In the genomic region with DNA sequence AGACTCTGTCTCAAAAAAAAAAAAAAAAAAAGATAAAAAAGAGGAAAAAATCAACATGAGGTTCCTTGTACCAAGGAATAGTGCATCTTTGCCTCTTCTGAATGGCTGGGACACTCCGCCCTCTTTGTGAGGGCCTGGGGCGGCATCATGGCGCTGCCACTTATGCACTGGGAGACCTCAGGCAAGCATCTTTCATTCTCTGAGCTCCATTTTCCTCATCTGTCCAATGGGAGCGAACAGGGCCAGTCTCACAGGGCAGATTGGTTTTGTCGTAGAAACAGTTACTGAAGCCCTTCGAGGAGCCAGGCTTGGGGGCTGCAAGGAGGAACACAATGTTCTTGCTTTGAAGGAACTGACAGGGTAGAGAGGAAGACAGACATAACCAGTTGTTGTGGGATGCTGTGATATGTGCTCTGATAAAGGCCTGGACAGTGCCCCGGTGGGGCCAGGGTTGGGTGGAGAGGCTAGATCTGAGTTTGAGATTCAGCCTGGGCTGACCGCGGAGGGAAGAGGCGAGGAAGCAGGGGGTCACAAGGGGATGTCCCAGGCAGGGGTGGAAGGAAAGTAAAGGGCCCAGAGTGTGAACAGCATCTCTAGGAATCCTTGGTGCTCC, we compare ENCODE assay signal across 13 cellular contexts. TPM values are rescaled to one million over a fixed set of nuclear protein-coding genes. Genes with fewer than 3 reads are reported as not detected.
A peak's percentile ranks its signal among the peaks of the same experiment; 100 is the strongest.
DNase-seq lines count a peak whose midpoint lies in the region; ATAC-seq, FAIRE-seq and TF ChIP-seq lines count a peak whose summit lies in the region.
"Had no signal": no experiment of that assay in that cellular context is flagged by ENCODE, and none has a peak within 500 bp of the region (broad histone marks: within the 10 kb centered on the region; RNA-seq: fewer than 3 reads in every experiment).

No MANE protein-coding gene starts in this region.

- H3K27me3 ChIP-seq in K562 (ENCODE audit: control insufficient read depth in 2 of 2, insufficient read depth in 2 of 2, low read length in 2 of 2): no peaks in the 10 kb centered on the region
- H3K27me3 ChIP-seq in H7 (ENCODE audit: control insufficient read depth, insufficient read depth, low read length): no peaks in the 10 kb centered on the region
- no peaks in the 10 kb centered on the region for H3K27me3 ChIP-seq in sigmoid colon

- H3K9me3 ChIP-seq in K562 (replicated peaks; ENCODE audit: control insufficient read depth, insufficient read depth, low read depth, low read length) (no peaks in the 10 kb centered on the region), sigmoid colon (no peaks in the 10 kb centered on the region)

- peak overlapping the region; percentile 22; the same call in 1 of the 2 replicates for H2AFZ ChIP-seq in K562 (ENCODE audit: low read depth, low read length)

- POLR2A ChIA-PET in K562 (lab: Yijun Ruan, JAX): interaction anchor here (0.6 to 2.4 kb wide), 3 partner anchors 9 to 44 kb away, joined by 3 to 7 read pairs (median 4); no protein-coding TSS in a partner anchor

- H3K36me3 Mint-ChIP-seq in nephron progenitor cell (ENCODE audit: low read depth): no peaks in the 10 kb centered on the region

- H3K27ac Mint-ChIP-seq in stimulated activated naive CD8-positive, alpha-beta T cell treated with anti-CD3 and anti-CD28 coated beads, Interleukin-15, amount 100 ng/mL, for 72 hours: peak overlapping the region in 1 of 2 donors; percentile 45
- H3K27ac Mint-ChIP-seq in nephron progenitor cell: peak overlapping the region; percentile 61

- peak overlapping the region in 1 of 2 experiments; percentile 75; a peak in 1 of 4 replicates for H3K9ac ChIP-seq in K562 (ENCODE audit: insufficient read depth in 1 of 2, low read depth in 2 of 2, low read length in 2 of 2)

- 43% methylated on average over 9 of the region's 10 CpGs for WGBS in K562 (ENCODE audit: insufficient coverage, low coverage, missing lambda C conversion rate)
- 85 to 95% methylated on average over 10 of the region's 10 CpGs for WGBS in sigmoid colon, 2 donors

- H3K4me1 Mint-ChIP-seq in stimulated activated naive CD8-positive, alpha-beta T cell treated with anti-CD3 and anti-CD28 coated beads, Interleukin-15, amount 100 ng/mL, for 72 hours: peaks cover 41% of the 10 kb centered on the region
- H3K4me1 Mint-ChIP-seq in nephron progenitor cell: peaks cover 37% of the 10 kb centered on the region

- no peaks in the 10 kb centered on the region for H4K20me1 ChIP-seq in K562 (replicated peaks; ENCODE audit: control insufficient read depth, insufficient read depth, low read length)

- intact Hi-C loops in K562 (cut with micrococcal nuclease) (no loop called here), sigmoid colon (cut with DNase I) (no loop called here)

- H3K4me3 ChIP-seq in K562 (no peak overlapping the region), H7 (ENCODE audit: insufficient read depth, low read depth, low read length) (no peak overlapping the region), sigmoid colon (no peak overlapping the region)

- CTCF ChIA-PET in K562 (lab: Yijun Ruan, JAX; ENCODE audit: low intra/inter-chr PET ratio): no interaction called here

- TF ChIP-seq RAD21 in K562 (CRISPR knock-in tag; conservative IDR thresholded peaks at IDR 0.05 in 1 of 2, IDR thresholded peaks at IDR 0.05 in 1 of 2): 0 out of 4 replicates have a peak, but pooled peaks of 1 of the 2 experiments have one; percentile 13

- TF ChIP-seq POLR2A in K562 (conservative IDR thresholded peaks at IDR 0.05) (no peak), sigmoid colon (IDR thresholded peaks at IDR 0.05) (no peak)

- H3K4me3 Mint-ChIP-seq in stimulated activated naive CD8-positive, alpha-beta T cell treated with anti-CD3 and anti-CD28 coated beads, Interleukin-15, amount 100 ng/mL, for 72 hours: peak overlapping the region in 1 of 2 donors; percentile 13
- H3K4me3 Mint-ChIP-seq in nephron progenitor cell: no peak overlapping the region

- in situ Hi-C loops in K562 (cut with MboI): no loop called here

- H3K4me1 ChIP-seq in K562 (replicated peaks in 1 of 2; ENCODE audit: control insufficient read depth in 2 of 2, insufficient read depth in 2 of 2, low read length in 2 of 2) (peaks cover 26 to 32% of the 10 kb centered on the region in 2 experiments), sigmoid colon (peaks cover 0 to 14% (median 13%) of the 10 kb centered on the region in 4 donors)

- no peaks in the 10 kb centered on the region for H3K79me2 ChIP-seq in K562 (ENCODE audit: control insufficient read depth, insufficient read depth, low read length)

- no TSS peak for BruUV-seq in K562 (replicated peaks; lab: Mats Ljungman, UMichigan)

- H3K9me1 ChIP-seq in K562 (ENCODE audit: control insufficient read depth, insufficient read depth, low read length): no peaks in the 10 kb centered on the region

- TF ChIP-seq EP300 in K562 (IDR thresholded peaks at IDR 0.05; ENCODE audit: low read length): no peak
- TF ChIP-seq EP300 in sigmoid colon (IDR thresholded peaks at IDR 0.05): no peak

- no peak overlapping the region for H3K27ac ChIP-seq in K562 (ENCODE audit: extremely low read depth, low read depth, low read length)
- H3K27ac ChIP-seq in sigmoid colon: peak overlapping the region in 2 of 4 donors; percentile 26 to 29

- no peaks in the 10 kb centered on the region for H3K27me3 Mint-ChIP-seq in stimulated activated naive CD8-positive, alpha-beta T cell treated with anti-CD3 and anti-CD28 coated beads, Interleukin-15, amount 100 ng/mL, for 72 hours
- peaks cover 3% of the 10 kb centered on the region for H3K27me3 Mint-ChIP-seq in nephron progenitor cell (ENCODE audit: low read depth, poor library complexity)

- H3K36me3 ChIP-seq in K562 (ENCODE audit: control insufficient read depth, insufficient read depth, low read length) (no peaks in the 10 kb centered on the region), H7 (replicated peaks; ENCODE audit: control insufficient read depth, insufficient read depth, low read length) (no peaks in the 10 kb centered on the region), sigmoid colon (no peaks in the 10 kb centered on the region)

- TF ChIP-seq CTCF in K562 (IDR thresholded peaks at IDR 0.05 in 2 of 3, conservative IDR thresholded peaks at IDR 0.05 in 1 of 3; ENCODE audit: insufficient read depth in 2 of 3, low read depth in 1 of 3, low read length in 3 of 3) (no peak), nephron progenitor cell (IDR thresholded peaks at IDR 0.05) (no peak), sigmoid colon (IDR thresholded peaks at IDR 0.05) (no peak)

- H3K4me2 ChIP-seq in K562 (ENCODE audit: insufficient read depth, low read length): no peak overlapping the region

- H3K9me3 Mint-ChIP-seq in stimulated activated naive CD8-positive, alpha-beta T cell treated with anti-CD3 and anti-CD28 coated beads, Interleukin-15, amount 100 ng/mL, for 72 hours: no peaks in the 10 kb centered on the region
- H3K9me3 Mint-ChIP-seq in nephron progenitor cell: no peaks in the 10 kb centered on the region

- ATAC-seq in stimulated activated naive CD8-positive, alpha-beta T cell treated with anti-CD3 and anti-CD28 coated beads, Interleukin-15, amount 100 ng/mL, for 72 hours: peak; percentile 16
- ATAC-seq in stimulated activated naive CD8-positive, alpha-beta T cell treated with anti-CD3 and anti-CD28 coated beads, Interleukin-15, Interleukin-2, amounts not matched to agents 100 U/mL and 50 U/mL, for 24 hours: no peak
- ATAC-seq in K562 (peak; percentile 7; the same call in 1 of the 3 replicates), GM21515 (IDR thresholded peaks at IDR 0.05; ENCODE audit: unreplicated experiment) (no peak), GM21717 (IDR thresholded peaks at IDR 0.05; ENCODE audit: unreplicated experiment) (no peak)
- ATAC-seq: esophagus mucosa had no signal

- no peak for DNase-seq in stimulated activated naive CD8-positive, alpha-beta T cell treated with anti-CD3 and anti-CD28 coated beads, Interleukin-15, amount 100 ng/mL, for 72 hours
- no peak for DNase-seq in stimulated activated naive CD8-positive, alpha-beta T cell treated with anti-CD3 and anti-CD28 coated beads, Interleukin-15, Interleukin-2, amounts not matched to agents 100 U/mL and 50 U/mL, for 24 hours
- DNase-seq in K562 (ENCODE audit: extremely low read depth in 1 of 4, low spot score in 3 of 4) (no peak), nephron progenitor cell (no peak), H7 (no peak), sigmoid colon (no peak)
- DNase-seq: NCI-H1048, NCI-H2171, SW 1271 had no signal

- peak; percentile 74 for FAIRE-seq in K562 (lab: Jason Lieb, UNC)
- FAIRE-seq: colon had no signal

RNA-seq across cellular contexts. Expression of gene ZFP36L2, which starts 14.1 kb away (rescaled TPM):
- 9.5 and 13.7 TPM in 2 replicates for total RNA-seq in K562 (2011; cell fraction: chromatin; rRNA removed; ENCODE audit: low replicate concordance)
- 9.7 and 10.2 TPM in 2 replicates for total RNA-seq in K562 (2011; cell fraction: nucleolus; rRNA removed)
- 11.8 and 19.4 TPM in 2 replicates for total RNA-seq in K562 (2011; cell fraction: nucleoplasm; rRNA removed)
- total RNA-seq in K562 (2014; rRNA removed) (4.1 and 6.2 TPM in 2 replicates), K562 (2014; rRNA removed; fragmentation: Illumina TruSeq; extraction: Trizol) (6.2 and 6.4 TPM in 2 replicates), K562 (2015; rRNA removed; fragmentation: Illumina TruSeq; extraction: Trizol) (6.6 and 7.9 TPM in 2 replicates), K562 (2021) (60.6 and 62.1 TPM in 2 replicates), sigmoid colon (100 to 1,000 TPM in 1 of 4 donors, 10 to 100 TPM in 3; 59.8 to 115 (median 72.3) TPM)
- polyA plus RNA-seq in K562 (2011; rRNA removed) (6.5 and 11.7 TPM in 2 replicates), K562 (2014; fragmentation: Illumina TruSeq; extraction: Trizol) (20.0 and 20.3 TPM in 2 replicates), K562 (2014; fragmentation: Nextera tagmentation; extraction: Ambion mirVana) (10 to 100 TPM; 32.4 to 42.8 TPM), K562 (2014; rRNA removed) (21.8 and 23.7 TPM in 2 replicates), sigmoid colon (100 to 1,000 TPM in 2 of 3 donors, 10 to 100 TPM in 1; 97.3 to 120 (median 116) TPM)
- polyA plus RNA-seq in K562 (2011; cell fraction: cytosol; rRNA removed): 3.1 and 12.8 TPM in 2 replicates
- 6.0 and 19.0 TPM in 2 replicates for polyA plus RNA-seq in K562 (2011; cell fraction: nucleus; rRNA removed)
- polyA plus RNA-seq in K562 (2012): 27.2 and 38.8 TPM in 2 replicates
- polyA minus RNA-seq in K562 (2011; rRNA and poly(A)+ RNA removed): 4.3 and 5.1 TPM in 2 replicates
- polyA minus RNA-seq in K562 (2011; cell fraction: cytosol; rRNA and poly(A)+ RNA removed): 17.1 and 23.8 TPM in 2 replicates
- 6.4 and 8.1 TPM in 2 replicates for polyA minus RNA-seq in K562 (2011; cell fraction: nucleus; rRNA and poly(A)+ RNA removed)
- total RNA-seq in H7 (2014; rRNA removed; shearing (Covaris generic)): 9.5 and 12.0 TPM in 2 replicates

Comparison
In these comparisons a context has a peak if more than half of its experiments do, and no peak if none do; other contexts are left out.
1. ATAC-seq: peak in stimulated activated naive CD8-positive, alpha-beta T cell treated with anti-CD3 and anti-CD28 coated beads, Interleukin-15, amount 100 ng/mL, for 72 hours (single experiment) and K562 (single experiment); none in stimulated activated naive CD8-positive, alpha-beta T cell treated with anti-CD3 and anti-CD28 coated beads, Interleukin-15, Interleukin-2, amounts not matched to agents 100 U/mL and 50 U/mL, for 24 hours (single experiment), GM21515 (single experiment) and GM21717 (single experiment).